Comparison of ENCODE assay signal across 20 cellular contexts in genomic region chr6:160085713-160086505, GRCh38. TPM values are rescaled to one million over a fixed set of nuclear protein-coding genes. Genes with fewer than 3 reads are reported as not detected.
A peak's percentile ranks its signal among the peaks of the same experiment; 100 is the strongest.
DNase-seq lines count a peak whose midpoint lies in the region; ATAC-seq and TF ChIP-seq lines count a peak whose summit lies in the region.
"Had no signal": no experiment of that assay in that cellular context is flagged by ENCODE, and none has a peak within 500 bp of the region (broad histone marks: within the 10 kb centered on the region; RNA-seq: fewer than 3 reads in every experiment).

No MANE protein-coding gene starts in this region.

- H3K27me3 ChIP-seq in colonic mucosa (no peaks in the 10 kb centered on the region), upper lobe of right lung (no peaks in the 10 kb centered on the region)
- H3K27me3 ChIP-seq in naive thymus-derived CD4-positive, alpha-beta T cell (ENCODE audit: control insufficient read depth in 2 of 2, insufficient read depth in 2 of 2, low read length in 2 of 2), result no peaks in the 10 kb centered on the region
- H3K27me3 ChIP-seq: left lung had no signal

- peak overlapping the region; percentile 47 for H3K27ac ChIP-seq in colonic mucosa
- no peak overlapping the region for H3K27ac ChIP-seq in naive thymus-derived CD4-positive, alpha-beta T cell (ENCODE audit: low read depth, low read length)
- no peak overlapping the region for H3K27ac ChIP-seq in upper lobe of right lung
- H3K27ac ChIP-seq: left lung, parathyroid adenoma had no signal

- no peak for ATAC-seq in activated T-cell treated with anti-CD3 and anti-CD28 coated beads, Interleukin-2, amount 50 U/mL, for 72 hours (replicated peaks in 1 of 2)
- peak; percentile 26 for ATAC-seq in naive thymus-derived CD4-positive, alpha-beta T cell
- peak; percentile 61 for ATAC-seq in upper lobe of right lung
- ATAC-seq in HG02588 (IDR thresholded peaks at IDR 0.05; ENCODE audit: unreplicated experiment), result no peak
- ATAC-seq in HG03175 (IDR thresholded peaks at IDR 0.05; ENCODE audit: unreplicated experiment), result no peak
- ATAC-seq: activated CD4-positive, alpha-beta T cell treated with anti-CD3 and anti-CD28 coated beads for 36 hours; left lung had no signal

- CTCF ChIA-PET in naive thymus-derived CD4-positive, alpha-beta T cell (lab: Charles Lee), result no interaction called here

- H3K27me3 Mint-ChIP-seq in activated T-cell treated with anti-CD3 and anti-CD28 coated beads, Interleukin-2, amount 50 U/mL, for 72 hours (ENCODE audit: low read depth), result no peaks in the 10 kb centered on the region
- no peaks in the 10 kb centered on the region for H3K27me3 Mint-ChIP-seq in naive thymus-derived CD4-positive, alpha-beta T cell
- H3K27me3 Mint-ChIP-seq: activated CD4-positive, alpha-beta T cell treated with anti-CD3 and anti-CD28 coated beads for 36 hours had no signal

- H3K36me3 ChIP-seq in colonic mucosa (no peaks in the 10 kb centered on the region), upper lobe of right lung (peaks cover 95% of the 10 kb centered on the region)
- peaks cover 19 to 98% (median 48%) of the 10 kb centered on the region in 3 experiments for H3K36me3 ChIP-seq in naive thymus-derived CD4-positive, alpha-beta T cell (ENCODE audit: control insufficient read depth in 2 of 3, insufficient read depth in 3 of 3, low read length in 3 of 3)

- intact Hi-C loops in colonic mucosa (cut with DNase I) (loop anchor here (10.0 kb wide), 1 partner anchor 221 kb away; no protein-coding TSS in a partner anchor), upper lobe of right lung (cut with DNase I) (no loop called here)
- intact Hi-C loops in naive thymus-derived CD4-positive, alpha-beta T cell (cut with micrococcal nuclease), result loop anchor here in 1 of 2 donors (10.0 kb wide), 1 partner anchor 449 kb away; no protein-coding TSS in a partner anchor

- H3K9ac ChIP-seq in colonic mucosa (ENCODE audit: low read depth in 2 of 2, low read length in 2 of 2), result no peak overlapping the region
- H3K9ac ChIP-seq: parathyroid adenoma had no signal

- peak overlapping the region; percentile 15 for H3K27ac Mint-ChIP-seq in activated T-cell treated with anti-CD3 and anti-CD28 coated beads, Interleukin-2, amount 50 U/mL, for 72 hours
- peak overlapping the region in 4 of 9 donors; percentile 17 to 56 (median 26) for H3K27ac Mint-ChIP-seq in naive thymus-derived CD4-positive, alpha-beta T cell
- H3K27ac Mint-ChIP-seq: activated CD4-positive, alpha-beta T cell treated with anti-CD3 and anti-CD28 coated beads for 36 hours had no signal

- H3K4me3 Mint-ChIP-seq in activated T-cell treated with anti-CD3 and anti-CD28 coated beads, Interleukin-2, amount 50 U/mL, for 72 hours, result no peak overlapping the region
- H3K4me3 Mint-ChIP-seq in naive thymus-derived CD4-positive, alpha-beta T cell, result no peak overlapping the region
- H3K4me3 Mint-ChIP-seq: activated CD4-positive, alpha-beta T cell treated with anti-CD3 and anti-CD28 coated beads for 36 hours; CD14-positive monocyte had no signal

- POLR2A ChIA-PET in naive thymus-derived CD4-positive, alpha-beta T cell (lab: Charles Lee), result no interaction called here

- TF ChIP-seq CTCF in colonic mucosa (IDR thresholded peaks at IDR 0.05), result no peak
- TF ChIP-seq CTCF in upper lobe of right lung (IDR thresholded peaks at IDR 0.05), result no peak

- H3K9me3 ChIP-seq in colonic mucosa, result no peaks in the 10 kb centered on the region
- no peaks in the 10 kb centered on the region for H3K9me3 ChIP-seq in naive thymus-derived CD4-positive, alpha-beta T cell (ENCODE audit: control insufficient read depth in 2 of 3, low read length in 3 of 3)
- H3K9me3 ChIP-seq in upper lobe of right lung, result no peaks in the 10 kb centered on the region
- H3K9me3 ChIP-seq: left lung had no signal

- DNase-seq in activated T-cell treated with anti-CD3 and anti-CD28 coated beads, Interleukin-2, amount 50 U/mL, for 72 hours, result no peak
- no peak for DNase-seq in activated T-cell treated with anti-CD3 and anti-CD28 coated beads for 4 hours
- peak; percentile 80 for DNase-seq in colonic mucosa
- DNase-seq in naive thymus-derived CD4-positive, alpha-beta T cell, result no peak
- DNase-seq in upper lobe of right lung, result no peak
- no peak for DNase-seq in stimulated activated naive CD4-positive, alpha-beta T cell (lab: John Stamatoyannopoulos, UW)
- DNase-seq: ACHN; activated CD4-positive, alpha-beta T cell treated with anti-CD3 and anti-CD28 coated beads for 36 hours; activated naive CD4-positive, alpha-beta T cell treated with anti-CD3 and anti-CD28 coated beads, Interleukin-2, amount 50 U/mL, for 16 hours; DMS53; effector CD8-positive, alpha-beta T cell; HCEC 1CT; left lung; NCI-H1436 treated with DMSO at 0.1 percent for 48 hours; NCI-H82; stimulated activated CD4-positive, alpha-beta T cell treated with anti-CD3 and anti-CD28 coated beads, Interleukin-2, amount 100 ng/mL, for 24 hours had no signal

- H3K4me1 Mint-ChIP-seq in activated T-cell treated with anti-CD3 and anti-CD28 coated beads, Interleukin-2, amount 50 U/mL, for 72 hours (ENCODE audit: low read depth), result no peaks in the 10 kb centered on the region
- H3K4me1 Mint-ChIP-seq in naive thymus-derived CD4-positive, alpha-beta T cell, result peaks cover 0 to 15% (median 0%) of the 10 kb centered on the region in 7 donors
- H3K4me1 Mint-ChIP-seq: CD14-positive monocyte had no signal

- H3K4me3 ChIP-seq in colonic mucosa (no peak overlapping the region), upper lobe of right lung (no peak overlapping the region)
- no peak overlapping the region for H3K4me3 ChIP-seq in naive thymus-derived CD4-positive, alpha-beta T cell (ENCODE audit: low read length)
- H3K4me3 ChIP-seq: left lung had no signal

- H3K4me1 ChIP-seq in colonic mucosa (peaks cover 5% of the 10 kb centered on the region), upper lobe of right lung (no peaks in the 10 kb centered on the region)
- H3K4me1 ChIP-seq in naive thymus-derived CD4-positive, alpha-beta T cell (ENCODE audit: control insufficient read depth in 2 of 2, insufficient read depth in 2 of 2, low read length in 2 of 2), result no peaks in the 10 kb centered on the region
- H3K4me1 ChIP-seq: left lung, parathyroid adenoma had no signal

- H3K9me3 Mint-ChIP-seq in activated T-cell treated with anti-CD3 and anti-CD28 coated beads, Interleukin-2, amount 50 U/mL, for 72 hours, result no peaks in the 10 kb centered on the region
- no peaks in the 10 kb centered on the region for H3K9me3 Mint-ChIP-seq in naive thymus-derived CD4-positive, alpha-beta T cell

- H3K36me3 Mint-ChIP-seq in activated T-cell treated with anti-CD3 and anti-CD28 coated beads, Interleukin-2, amount 50 U/mL, for 72 hours (ENCODE audit: insufficient read depth in 2 of 2), result peaks cover 9 to 29% of the 10 kb centered on the region in 2 donors
- H3K36me3 Mint-ChIP-seq in naive thymus-derived CD4-positive, alpha-beta T cell, result peaks cover 33 to 77% (median 43%) of the 10 kb centered on the region in 5 donors

RNA-seq across cellular contexts. Expression of gene SLC22A1, which starts 35.7 kb away (rescaled TPM):
- 1 to 10 TPM; 1.5 to 2.4 TPM for total RNA-seq in activated T-cell treated with anti-CD3 and anti-CD28 coated beads, Interleukin-2, amount 50 U/mL, for 72 hours
- total RNA-seq in colonic mucosa, result 1 to 10 TPM in 1 of 2 donors, under 1 TPM in 1; 0.74 to 2.3 TPM
- total RNA-seq in naive thymus-derived CD4-positive, alpha-beta T cell, result 1 to 10 TPM in 3 of 5 experiments, under 1 TPM in 1, not detected in 1; 0.39 to 2.2 (median 1.3) TPM
- polyA plus RNA-seq in naive thymus-derived CD4-positive, alpha-beta T cell, result not detected
- 2.7 TPM for total RNA-seq in upper lobe of right lung

Comparison
In these comparisons a context has a peak if more than half of its experiments do, and no peak if none do; other contexts are left out.
1. ATAC-seq: peak in naive thymus-derived CD4-positive, alpha-beta T cell (single experiment) and upper lobe of right lung (single experiment); none in activated T-cell treated with anti-CD3 and anti-CD28 coated beads, Interleukin-2, amount 50 U/mL, for 72 hours (0 of 2), HG02588 (single experiment) and HG03175 (single experiment).